Comparison of ENCODE assay signal across 9 cellular contexts in genomic region chr13:97243915-97244820, GRCh38. TPM values are rescaled to one million over a fixed set of nuclear protein-coding genes. Genes with fewer than 3 reads are reported as not detected.
A peak's percentile ranks its signal among the peaks of the same experiment; 100 is the strongest.
DNase-seq lines count a peak whose midpoint lies in the region; ATAC-seq, FAIRE-seq and TF ChIP-seq lines count a peak whose summit lies in the region.
"Had no signal": no experiment of that assay in that cellular context is flagged by ENCODE, and none has a peak within 500 bp of the region (broad histone marks: within the 10 kb centered on the region; RNA-seq: fewer than 3 reads in every experiment).

No MANE protein-coding gene starts in this region.

- no peak overlapping the region for H3K4me3 ChIP-seq in sigmoid colon

- CTCF ChIA-PET in WTC11 (lab: Charles Lee): no interaction called here

- no peaks in the 10 kb centered on the region for H3K9me3 Mint-ChIP-seq in WTC11
- no peaks in the 10 kb centered on the region for H3K9me3 Mint-ChIP-seq in activated T-cell treated with anti-CD3 and anti-CD28 coated beads, Interleukin-2, amount 50 U/mL, for 72 hours

- no peak for TF ChIP-seq EP300 in sigmoid colon (IDR thresholded peaks at IDR 0.05)

- H3K27ac ChIP-seq in sigmoid colon: peak overlapping the region; percentile 75 to 85 (median 81)

- POLR2A ChIA-PET in WTC11 (lab: Charles Lee): no interaction called here

- FAIRE-seq in islet of Langerhans (lab: Jason Lieb, UNC): peak; percentile 96

- H3K4me3 Mint-ChIP-seq in WTC11: no peak overlapping the region
- H3K4me3 Mint-ChIP-seq in activated T-cell treated with anti-CD3 and anti-CD28 coated beads, Interleukin-2, amount 50 U/mL, for 72 hours: no peak overlapping the region

- peak; percentile 87 for DNase-seq in Ammon's horn (ENCODE audit: low spot score)
- no peak for DNase-seq in WTC11 (ENCODE audit: low spot score)
- DNase-seq in sigmoid colon: no peak
- DNase-seq in activated T-cell treated with anti-CD3 and anti-CD28 coated beads, Interleukin-2, amount 50 U/mL, for 72 hours: no peak
- DNase-seq: BE2C had no signal

- TF ChIP-seq CTCF in WTC11 (IDR thresholded peaks at IDR 0.05) (no peak), sigmoid colon (IDR thresholded peaks at IDR 0.05) (no peak)

- intact Hi-C loops in sigmoid colon (cut with DNase I): no loop called here

- peaks cover 36% of the 10 kb centered on the region for H3K27me3 Mint-ChIP-seq in WTC11 (ENCODE audit: low read depth)
- H3K27me3 Mint-ChIP-seq in activated T-cell treated with anti-CD3 and anti-CD28 coated beads, Interleukin-2, amount 50 U/mL, for 72 hours (ENCODE audit: low read depth): no peaks in the 10 kb centered on the region

- no peak overlapping the region for H3K27ac Mint-ChIP-seq in WTC11
- H3K27ac Mint-ChIP-seq in activated T-cell treated with anti-CD3 and anti-CD28 coated beads, Interleukin-2, amount 50 U/mL, for 72 hours: no peak overlapping the region

- no peaks in the 10 kb centered on the region for H3K36me3 ChIP-seq in sigmoid colon
- H3K36me3 ChIP-seq: BE2C had no signal

- peaks cover 27% of the 10 kb centered on the region for H3K4me1 Mint-ChIP-seq in WTC11
- H3K4me1 Mint-ChIP-seq in activated T-cell treated with anti-CD3 and anti-CD28 coated beads, Interleukin-2, amount 50 U/mL, for 72 hours (ENCODE audit: low read depth): peaks cover 10% of the 10 kb centered on the region

- no peak for TF ChIP-seq POLR2A in sigmoid colon (IDR thresholded peaks at IDR 0.05)

- 15 to 57% methylated on average over 8 of the region's 8 CpGs for WGBS in sigmoid colon, 2 donors

- no peaks in the 10 kb centered on the region for H3K36me3 Mint-ChIP-seq in WTC11
- no peaks in the 10 kb centered on the region for H3K36me3 Mint-ChIP-seq in activated T-cell treated with anti-CD3 and anti-CD28 coated beads, Interleukin-2, amount 50 U/mL, for 72 hours (ENCODE audit: insufficient read depth in 2 of 2)

- H3K4me1 ChIP-seq in sigmoid colon: peaks cover 0 to 95% (median 92%) of the 10 kb centered on the region in 4 donors

- H3K27me3 ChIP-seq in sigmoid colon: no peaks in the 10 kb centered on the region
- H3K27me3 ChIP-seq: BE2C had no signal

- ATAC-seq in WTC11 (no peak), HG02970 (IDR thresholded peaks at IDR 0.05; ENCODE audit: low FRiP score, unreplicated experiment) (no peak), GM18511 (IDR thresholded peaks at IDR 0.05; ENCODE audit: unreplicated experiment) (no peak), HG03460 (IDR thresholded peaks at IDR 0.05; ENCODE audit: unreplicated experiment) (no peak)
- no peak for ATAC-seq in activated T-cell treated with anti-CD3 and anti-CD28 coated beads, Interleukin-2, amount 50 U/mL, for 72 hours (replicated peaks in 1 of 2)

- no peaks in the 10 kb centered on the region for H3K9me3 ChIP-seq in sigmoid colon
- H3K9me3 ChIP-seq: BE2C had no signal

TF ChIP-seq in WTC11, 78 proteins besides CTCF, POLR2A, EP300 and RAD21:
- TF ChIP-seq KAT7 (CRISPR knock-in tag; IDR thresholded peaks at IDR 0.05; ENCODE audit: borderline replicate concordance) (no peak), GABPB1 (CRISPR knock-in tag; IDR thresholded peaks at IDR 0.05) (peak; percentile 32; the same call in 1 of the 2 replicates), GRHL2 (CRISPR knock-in tag; IDR thresholded peaks at IDR 0.05; ENCODE audit: insufficient replicate concordance, severe bottlenecking) (no peak)

RNA-seq across cellular contexts. Expression of gene MBNL2, which starts 22.0 kb away (rescaled TPM):
- total RNA-seq in WTC11 (2021) (0.85 to 1.9 TPM (median 1.7 TPM) in 3 replicates), sigmoid colon (100 to 1,000 TPM in 1 of 4 donors, 10 to 100 TPM in 3; 84.7 to 110 (median 95.1) TPM)
- polyA plus RNA-seq in sigmoid colon: 10 to 100 TPM; 11.8 to 16.2 (median 14.8) TPM
- total RNA-seq in activated T-cell treated with anti-CD3 and anti-CD28 coated beads, Interleukin-2, amount 50 U/mL, for 72 hours: 10 to 100 TPM; 14.9 to 26.9 TPM
